Comparison of ENCODE assay signal across 19 cellular contexts in genomic region chr15:78127882-78128281, GRCh38. TPM values are rescaled to one million over a fixed set of nuclear protein-coding genes. Genes with fewer than 3 reads are reported as not detected.
DNase-seq lines count a peak whose midpoint lies in the region; ATAC-seq and TF ChIP-seq lines count a peak whose summit lies in the region.
"Had no signal": no experiment of that assay in that cellular context is flagged by ENCODE, and none has a peak within 500 bp of the region (broad histone marks: within the 10 kb centered on the region; RNA-seq: fewer than 3 reads in every experiment).

No MANE protein-coding gene starts in this region.

- H3K9me3 Mint-ChIP-seq in activated naive CD4-positive, alpha-beta T cell treated with anti-CD3 and anti-CD28 coated beads, Interleukin-2, amount 50 U/mL, for 24 hours: no peaks in the 10 kb centered on the region
- no peaks in the 10 kb centered on the region for H3K9me3 Mint-ChIP-seq in activated naive CD4-positive, alpha-beta T cell treated with anti-CD3 and anti-CD28 coated beads, Interleukin-2, amount 50 U/mL, for 72 hours
- no peaks in the 10 kb centered on the region for H3K9me3 Mint-ChIP-seq in GM23338
- H3K9me3 Mint-ChIP-seq in T-helper 2 cell treated with Interferon-gamma antibody and Interleukin-4, amounts not matched to agents 5 μg/mL and 100 μg/mL, for 36 hours: no peaks in the 10 kb centered on the region
- H3K9me3 Mint-ChIP-seq: stimulated activated naive CD8-positive, alpha-beta T cell treated with anti-CD3 and anti-CD28 coated beads, Interleukin-15, Interleukin-2, amounts not matched to agents 100 ng/mL and 50 ng/mL, for 24 hours had no signal

- TF ChIP-seq CTCF in GM23338 (conservative IDR thresholded peaks at IDR 0.05; ENCODE audit: low read depth in 2 of 2): no peak

- H3K27me3 Mint-ChIP-seq in activated naive CD4-positive, alpha-beta T cell treated with anti-CD3 and anti-CD28 coated beads, Interleukin-2, amount 50 U/mL, for 24 hours: no peaks in the 10 kb centered on the region
- H3K27me3 Mint-ChIP-seq in GM23338 (ENCODE audit: insufficient read depth, low read depth, poor library complexity): peaks cover 8% of the 10 kb centered on the region
- no peaks in the 10 kb centered on the region for H3K27me3 Mint-ChIP-seq in T-helper 2 cell treated with Interferon-gamma antibody and Interleukin-4, amounts not matched to agents 5 μg/mL and 100 μg/mL, for 36 hours (ENCODE audit: low read depth)
- H3K27me3 Mint-ChIP-seq: stimulated activated naive CD8-positive, alpha-beta T cell treated with anti-CD3 and anti-CD28 coated beads, Interleukin-15, Interleukin-2, amounts not matched to agents 100 ng/mL and 50 ng/mL, for 24 hours had no signal

- no peaks in the 10 kb centered on the region for H3K9me3 ChIP-seq in thymus (ENCODE audit: control insufficient read depth)
- H3K9me3 ChIP-seq: esophagus squamous epithelium, SJSA1, vagina had no signal

- H3K36me3 ChIP-seq in thymus (ENCODE audit: control insufficient read depth, insufficient read depth): peaks cover 15% of the 10 kb centered on the region
- H3K36me3 ChIP-seq in GM23338 (ENCODE audit: insufficient read depth): no peaks in the 10 kb centered on the region
- H3K36me3 ChIP-seq: brain microvascular endothelial cell, esophagus squamous epithelium, vagina had no signal

- no peaks in the 10 kb centered on the region for H3K36me3 Mint-ChIP-seq in activated naive CD4-positive, alpha-beta T cell treated with anti-CD3 and anti-CD28 coated beads, Interleukin-2, amount 50 U/mL, for 24 hours
- H3K36me3 Mint-ChIP-seq in activated naive CD4-positive, alpha-beta T cell treated with anti-CD3 and anti-CD28 coated beads, Interleukin-2, amount 50 U/mL, for 72 hours: no peaks in the 10 kb centered on the region
- H3K36me3 Mint-ChIP-seq in GM23338 (ENCODE audit: low read depth): no peaks in the 10 kb centered on the region
- no peaks in the 10 kb centered on the region for H3K36me3 Mint-ChIP-seq in T-helper 2 cell treated with Interferon-gamma antibody and Interleukin-4, amounts not matched to agents 5 μg/mL and 100 μg/mL, for 36 hours (ENCODE audit: low read depth)

- H3F3A ChIP-seq in GM23338 (replicated peaks; ENCODE audit: low read depth): 0 out of 2 replicates have a peak, but pooled peaks cover 6% of the 10 kb centered on the region

- H3K27me3 ChIP-seq in thymus (ENCODE audit: control insufficient read depth, insufficient read depth) (no peaks in the 10 kb centered on the region), GM23338 (ENCODE audit: insufficient read depth) (no peaks in the 10 kb centered on the region)
- H3K27me3 ChIP-seq: brain microvascular endothelial cell, esophagus squamous epithelium, SJSA1, vagina had no signal

- no peak for ATAC-seq in activated naive CD4-positive, alpha-beta T cell treated with anti-CD3 and anti-CD28 coated beads, Interleukin-2, amount 50 U/mL, for 72 hours
- peak; percentile 19 for ATAC-seq in left lobe of liver
- no peak for ATAC-seq in GM23338

- no peak overlapping the region for H2AFZ ChIP-seq in GM23338

- H3K27ac Mint-ChIP-seq in activated naive CD4-positive, alpha-beta T cell treated with anti-CD3 and anti-CD28 coated beads, Interleukin-2, amount 50 U/mL, for 24 hours: peak overlapping the region; percentile 38
- H3K27ac Mint-ChIP-seq in activated naive CD4-positive, alpha-beta T cell treated with anti-CD3 and anti-CD28 coated beads, Interleukin-2, amount 50 U/mL, for 72 hours: peak overlapping the region in 1 of 2 donors; percentile 22
- no peak overlapping the region for H3K27ac Mint-ChIP-seq in GM23338
- H3K27ac Mint-ChIP-seq in T-helper 2 cell treated with Interferon-gamma antibody and Interleukin-4, amounts not matched to agents 5 μg/mL and 100 μg/mL, for 36 hours: no peak overlapping the region
- H3K27ac Mint-ChIP-seq: stimulated activated naive CD8-positive, alpha-beta T cell treated with anti-CD3 and anti-CD28 coated beads, Interleukin-15, Interleukin-2, amounts not matched to agents 100 ng/mL and 50 ng/mL, for 24 hours had no signal

- H3K9me2 ChIP-seq in GM23338 (ENCODE audit: insufficient read depth): no peaks in the 10 kb centered on the region

- peaks cover 19% of the 10 kb centered on the region for H3K4me1 Mint-ChIP-seq in activated naive CD4-positive, alpha-beta T cell treated with anti-CD3 and anti-CD28 coated beads, Interleukin-2, amount 50 U/mL, for 24 hours
- H3K4me1 Mint-ChIP-seq in GM23338: peaks cover 31% of the 10 kb centered on the region
- H3K4me1 Mint-ChIP-seq in T-helper 2 cell treated with Interferon-gamma antibody and Interleukin-4, amounts not matched to agents 5 μg/mL and 100 μg/mL, for 36 hours (ENCODE audit: low read depth): peaks cover 16% of the 10 kb centered on the region

- WGBS in thymus: 98% methylated on average over 2 of the region's 2 CpGs

- H3K27ac ChIP-seq in thymus (ENCODE audit: low read depth) (peak overlapping the region; percentile 12), GM23338 (ENCODE audit: low read depth) (no peak overlapping the region)
- H3K27ac ChIP-seq: brain microvascular endothelial cell, esophagus squamous epithelium, SJSA1, vagina had no signal

- no peak overlapping the region for H3K4me3 ChIP-seq in thymus (ENCODE audit: low read length)
- H3K4me3 ChIP-seq in GM23338: no peak overlapping the region
- H3K4me3 ChIP-seq: esophagus squamous epithelium, SJSA1, smooth muscle cell, vagina had no signal

- DNase-seq in activated naive CD4-positive, alpha-beta T cell treated with anti-CD3 and anti-CD28 coated beads, Interleukin-2, amount 50 U/mL, for 72 hours (ENCODE audit: low spot score in 2 of 2): no peak
- DNase-seq in NCI-H2029 treated with DMSO at 0.1 percent for 48 hours (lab: John Stamatoyannopoulos, UW) (peak; percentile 43), left lobe of liver (ENCODE audit: low spot score) (no peak), GM23338 (ENCODE audit: low spot score) (no peak), COR-L47 (lab: John Stamatoyannopoulos, UW) (no peak)
- no peak for DNase-seq in T-helper 2 cell treated with Interferon-gamma antibody and Interleukin-4, amounts not matched to agents 5 μg/mL and 100 μg/mL, for 36 hours (ENCODE audit: low spot score)
- DNase-seq: brain microvascular endothelial cell, DMS79, esophagus squamous epithelium, head of caudate nucleus, Karpas-422, NCI-H226 had no signal

- no peak overlapping the region for H3K4me2 ChIP-seq in GM23338
- H3K4me2 ChIP-seq: smooth muscle cell had no signal

- H3K4me1 ChIP-seq in thymus (ENCODE audit: control insufficient read depth, insufficient read depth, low read length) (peaks cover 44% of the 10 kb centered on the region), GM23338 (ENCODE audit: insufficient read depth) (peaks cover 20% of the 10 kb centered on the region; the same call in 1 of the 2 replicates)

- peaks cover 3% of the 10 kb centered on the region; the same call in 1 of the 2 replicates for H3K79me2 ChIP-seq in GM23338 (replicated peaks; ENCODE audit: insufficient read depth)

- no peaks in the 10 kb centered on the region; the same call in 1 of the 2 replicates for H4K20me1 ChIP-seq in GM23338 (replicated peaks; ENCODE audit: insufficient read depth)

- no peak overlapping the region for H3K4me3 Mint-ChIP-seq in activated naive CD4-positive, alpha-beta T cell treated with anti-CD3 and anti-CD28 coated beads, Interleukin-2, amount 50 U/mL, for 24 hours
- H3K4me3 Mint-ChIP-seq in GM23338: no peak overlapping the region; the same call in 2 of the 3 replicates
- no peak overlapping the region for H3K4me3 Mint-ChIP-seq in T-helper 2 cell treated with Interferon-gamma antibody and Interleukin-4, amounts not matched to agents 5 μg/mL and 100 μg/mL, for 36 hours
- H3K4me3 Mint-ChIP-seq: stimulated activated naive CD8-positive, alpha-beta T cell treated with anti-CD3 and anti-CD28 coated beads, Interleukin-15, Interleukin-2, amounts not matched to agents 100 ng/mL and 50 ng/mL, for 24 hours had no signal

RNA-seq across cellular contexts. Expression of gene CIB2, which starts 3.4 kb away (rescaled TPM):
- 1 to 10 TPM; 1.4 to 1.6 TPM for total RNA-seq in activated naive CD4-positive, alpha-beta T cell treated with anti-CD3 and anti-CD28 coated beads, Interleukin-2, amount 50 U/mL, for 72 hours
- 0.20 TPM for total RNA-seq in left lobe of liver
- polyA plus RNA-seq in thymus (11.2 TPM), GM23338 (2016; fragmentation: Nextera tagmentation; extraction: Ambion mirVana) (56.6 and 59.5 TPM in 2 replicates)
- total RNA-seq in GM23338 (2014; rRNA removed; shearing (Covaris generic)): 62.6 and 64.4 TPM in 2 replicates

RNA-seq across cellular contexts. Expression of gene IDH3A, which starts 21.3 kb away (rescaled TPM):
- 100 to 1,000 TPM; 131 to 138 TPM for total RNA-seq in activated naive CD4-positive, alpha-beta T cell treated with anti-CD3 and anti-CD28 coated beads, Interleukin-2, amount 50 U/mL, for 72 hours
- total RNA-seq in left lobe of liver: 29.4 TPM
- polyA plus RNA-seq in thymus (45.7 TPM), GM23338 (2016; fragmentation: Nextera tagmentation; extraction: Ambion mirVana) (18.6 and 24.1 TPM in 2 replicates)
- total RNA-seq in GM23338 (2014; rRNA removed; shearing (Covaris generic)): 40.5 and 41.6 TPM in 2 replicates

RNA-seq across cellular contexts. Expression of gene SH2D7, which starts 35.5 kb away (rescaled TPM):
- total RNA-seq in activated naive CD4-positive, alpha-beta T cell treated with anti-CD3 and anti-CD28 coated beads, Interleukin-2, amount 50 U/mL, for 72 hours: not detected
- not detected for total RNA-seq in left lobe of liver
- polyA plus RNA-seq in thymus (0.05 TPM), GM23338 (2016; fragmentation: Nextera tagmentation; extraction: Ambion mirVana) (0.31 and 0.33 TPM in 2 replicates)
- not detected in 2 replicates for total RNA-seq in GM23338 (2014; rRNA removed; shearing (Covaris generic))
- total RNA-seq: esophagus squamous epithelium, kidney epithelial cell, SJSA1, smooth muscle cell, vagina had no signal

RNA-seq across cellular contexts. Expression of gene TBC1D2B, which starts 50.4 kb away (rescaled TPM):
- total RNA-seq in activated naive CD4-positive, alpha-beta T cell treated with anti-CD3 and anti-CD28 coated beads, Interleukin-2, amount 50 U/mL, for 72 hours: 10 to 100 TPM; 55.9 to 82.2 TPM
- total RNA-seq in left lobe of liver: 50.4 TPM
- 20.0 TPM for polyA plus RNA-seq in thymus
- 17.0 and 17.8 TPM in 2 replicates for total RNA-seq in GM23338 (2014; rRNA removed; shearing (Covaris generic))
- polyA plus RNA-seq in GM23338 (2016; fragmentation: Nextera tagmentation; extraction: Ambion mirVana): 3.6 and 5.2 TPM in 2 replicates

Comparison
In these comparisons a context has a peak if more than half of its experiments do, and no peak if none do; other contexts are left out.
1. RNA of gene CIB2, which starts 3.4 kb away (total RNA-seq): 62.6 to 64.4 TPM in GM23338; 1.4 to 1.6 TPM in activated naive CD4-positive, alpha-beta T cell treated with anti-CD3 and anti-CD28 coated beads, Interleukin-2, amount 50 U/mL, for 72 hours and 0.20 TPM in left lobe of liver (single experiment); every median in the first group is over 10 times any median in the second.